Comparison of ENCODE assay signal across 19 cellular contexts in the genomic region with DNA sequence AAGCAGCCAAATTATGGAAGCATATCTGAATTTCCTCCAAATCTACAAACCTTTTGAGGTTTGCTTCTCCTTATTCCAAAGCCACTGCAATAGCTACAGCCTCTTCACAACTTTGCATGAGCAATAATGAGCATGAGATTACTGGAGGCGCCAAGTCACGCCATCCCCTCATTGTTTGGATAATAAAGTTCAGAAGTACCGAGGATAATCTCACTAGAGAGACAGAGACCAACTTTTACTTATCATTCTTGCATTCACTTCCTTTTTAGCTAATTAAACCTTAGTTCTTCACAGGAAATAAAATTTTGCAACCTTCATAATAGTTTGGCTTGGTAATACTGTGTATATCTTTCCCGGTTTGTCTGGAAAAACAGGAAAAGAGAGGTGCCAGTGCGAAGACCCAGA.
A peak's percentile ranks its signal among the peaks of the same experiment; 100 is the strongest.
DNase-seq lines count a peak whose midpoint lies in the region; ATAC-seq, FAIRE-seq and TF ChIP-seq lines count a peak whose summit lies in the region.
"Had no signal": no experiment of that assay in that cellular context is flagged by ENCODE, and none has a peak within 500 bp of the region (broad histone marks: within the 10 kb centered on the region; RNA-seq: fewer than 3 reads in every experiment).

No MANE protein-coding gene starts in this region.

- H3K36me3 Mint-ChIP-seq in stimulated activated naive B cell treated with anti-CD40 and anti-IgM and Interleukin-4, amounts not matched to agents 10 μg/mL and 1 μg/mL and 100 μg/mL, for 72 hours: no peaks in the 10 kb centered on the region
- H3K36me3 Mint-ChIP-seq: CD4-positive, CD25-positive, alpha-beta regulatory T cell had no signal

- no peak for TF ChIP-seq POLR2A in endothelial cell of umbilical vein (IDR thresholded peaks at IDR 0.05; ENCODE audit: low read depth, low read length)
- no peak for TF ChIP-seq POLR2A in testis (IDR thresholded peaks at IDR 0.05)

- H3K27ac ChIP-seq in endothelial cell of umbilical vein (ENCODE audit: insufficient read depth, low read depth, low read length) (no peak overlapping the region), mesenchymal stem cell (ENCODE audit: low read length, poor library complexity, severe bottlenecking) (no peak overlapping the region), testis (no peak overlapping the region)

- ATAC-seq in GM19467 (IDR thresholded peaks at IDR 0.05; ENCODE audit: unreplicated experiment): no peak
- no peak for ATAC-seq in stimulated activated naive B cell treated with anti-CD40 and anti-IgM and Interleukin-4, amounts not matched to agents 10 μg/mL and 1 μg/mL and 100 μg/mL, for 72 hours (replicated peaks)
- ATAC-seq: GM12878, K562 had no signal

- no peak overlapping the region for H3K4me3 ChIP-seq in endothelial cell of umbilical vein (replicated peaks in 1 of 3; ENCODE audit: insufficient read depth in 1 of 3, low read depth in 1 of 3, low read length in 3 of 3)
- no peak overlapping the region for H3K4me3 ChIP-seq in mesenchymal stem cell (ENCODE audit: insufficient read depth in 1 of 2, low read depth in 1 of 2, low read length in 2 of 2)
- no peak overlapping the region for H3K4me3 ChIP-seq in testis
- H3K4me3 ChIP-seq: GM12878, K562 had no signal

- no peak overlapping the region for H2BK120ac ChIP-seq in mesenchymal stem cell (ENCODE audit: low read depth, low read length)

- no TSS peak for BruUV-seq in endothelial cell of umbilical vein (replicated peaks; lab: Mats Ljungman, UMichigan)

- H3K79me2 ChIP-seq in endothelial cell of umbilical vein (ENCODE audit: control insufficient read depth, insufficient read depth, low read length): no peaks in the 10 kb centered on the region

- H3K18ac ChIP-seq in mesenchymal stem cell (ENCODE audit: low read depth in 1 of 2, low read length in 2 of 2): no peak overlapping the region

- CTCF ChIA-PET in endothelial cell of umbilical vein (lab: Charles Lee): interaction anchor here (1.5 to 2.4 kb wide), 2 partner anchors 13 to 16 kb away, joined by 3 to 6 read pairs; no protein-coding TSS in a partner anchor

- no peak overlapping the region for H2BK5ac ChIP-seq in mesenchymal stem cell (ENCODE audit: low read depth, low read length, poor library complexity, severe bottlenecking)

- H3K4me1 Mint-ChIP-seq in stimulated activated naive B cell treated with anti-CD40 and anti-IgM and Interleukin-4, amounts not matched to agents 10 μg/mL and 1 μg/mL and 100 μg/mL, for 72 hours: no peaks in the 10 kb centered on the region
- H3K4me1 Mint-ChIP-seq: CD4-positive, CD25-positive, alpha-beta regulatory T cell had no signal

- H3K36me3 ChIP-seq in endothelial cell of umbilical vein (ENCODE audit: control insufficient read depth in 2 of 2, extremely low read depth in 1 of 2, insufficient read depth in 2 of 2, low read length in 2 of 2): no peaks in the 10 kb centered on the region
- no peaks in the 10 kb centered on the region for H3K36me3 ChIP-seq in mesenchymal stem cell (ENCODE audit: control insufficient read depth in 1 of 2, insufficient read depth in 2 of 2, low read depth in 1 of 2, low read length in 2 of 2)
- no peaks in the 10 kb centered on the region for H3K36me3 ChIP-seq in testis (ENCODE audit: low read depth, missing control alignments)

- H2AFZ ChIP-seq in endothelial cell of umbilical vein (ENCODE audit: low read depth, low read length): peak overlapping the region; percentile 68
- no peak overlapping the region for H2AFZ ChIP-seq in mesenchymal stem cell (ENCODE audit: low read depth, low read length)

- H3K9ac ChIP-seq in endothelial cell of umbilical vein (replicated peaks; ENCODE audit: extremely low read depth, insufficient read depth, low read length) (no peak overlapping the region), mesenchymal stem cell (ENCODE audit: low read length) (peak overlapping the region; percentile 50)
- H3K9ac ChIP-seq: SK-N-SH had no signal

- no peaks in the 10 kb centered on the region for H4K20me1 ChIP-seq in endothelial cell of umbilical vein (replicated peaks; ENCODE audit: control insufficient read depth, extremely low read depth, insufficient read depth, low read length)

- H2BK12ac ChIP-seq in mesenchymal stem cell (ENCODE audit: low read length in 2 of 2): no peak overlapping the region

- H3K4me3 Mint-ChIP-seq in stimulated activated naive B cell treated with anti-CD40 and anti-IgM and Interleukin-4, amounts not matched to agents 10 μg/mL and 1 μg/mL and 100 μg/mL, for 72 hours: no peak overlapping the region
- H3K4me3 Mint-ChIP-seq: CD4-positive, CD25-positive, alpha-beta regulatory T cell had no signal

- no peak overlapping the region for H2BK15ac ChIP-seq in mesenchymal stem cell (ENCODE audit: low read depth, poor library complexity, severe bottlenecking)

- DNase-seq in GM03348 (ENCODE audit: low spot score) (peak; percentile 31), endothelial cell of umbilical vein (ENCODE audit: low read depth, low spot score) (peak; percentile 32), mesenchymal stem cell (no peak), testis (peak; percentile 34), amniotic stem cell (lab: John Stamatoyannopoulos, UW) (no peak), GM19238 (ENCODE audit: insufficient read length, low spot score) (no peak)
- no peak for DNase-seq in stimulated activated naive B cell treated with anti-CD40 and anti-IgM and Interleukin-4, amounts not matched to agents 10 μg/mL and 1 μg/mL and 100 μg/mL, for 72 hours
- DNase-seq: Caco-2; CD4-positive, CD25-positive, alpha-beta regulatory T cell; GDM1; NCI-H1105; NCI-H1694; NCI-H510A treated with DMSO at 0.1 percent for 48 hours; NCI-H774; Right ventricle myocardium superior; SK-N-SH had no signal

- H3K9me3 Mint-ChIP-seq in stimulated activated naive B cell treated with anti-CD40 and anti-IgM and Interleukin-4, amounts not matched to agents 10 μg/mL and 1 μg/mL and 100 μg/mL, for 72 hours: no peaks in the 10 kb centered on the region

- H3K27me3 ChIP-seq in endothelial cell of umbilical vein (ENCODE audit: control insufficient read depth in 2 of 2, insufficient read depth in 2 of 2, low read length in 2 of 2): no peaks in the 10 kb centered on the region
- peaks cover 0 to 4% of the 10 kb centered on the region in 2 experiments for H3K27me3 ChIP-seq in mesenchymal stem cell (ENCODE audit: control insufficient read depth in 1 of 2, insufficient read depth in 1 of 2, low read length in 2 of 2)
- H3K27me3 ChIP-seq in testis: no peaks in the 10 kb centered on the region

- POLR2A ChIA-PET in endothelial cell of umbilical vein (lab: Charles Lee): no interaction called here

- WGBS in mesenchymal stem cell: 79% methylated on average over 5 of the region's 5 CpGs
- 50 to 58% methylated on average over 5 of the region's 5 CpGs for WGBS in testis, 2 donors

- intact Hi-C loops in endothelial cell of umbilical vein (cut with micrococcal nuclease): no loop called here
- intact Hi-C loops in testis (cut with DNase I; ENCODE audit: low total_unique reads): no loop called here

- no peak overlapping the region for H2AK5ac ChIP-seq in mesenchymal stem cell (ENCODE audit: low read length, severe bottlenecking)

- no peaks in the 10 kb centered on the region for H3K79me1 ChIP-seq in mesenchymal stem cell (replicated peaks; ENCODE audit: low read length, poor library complexity, severe bottlenecking)

- H3K9me3 ChIP-seq in endothelial cell of umbilical vein (replicated peaks; ENCODE audit: control insufficient read depth, insufficient read depth, low read length) (no peaks in the 10 kb centered on the region), mesenchymal stem cell (ENCODE audit: control insufficient read depth, low read length) (no peaks in the 10 kb centered on the region), testis (no peaks in the 10 kb centered on the region)
- H3K9me3 ChIP-seq: Caco-2, SK-N-SH had no signal

- dilution Hi-C loops in endothelial cell of umbilical vein (cut with MboI; ENCODE audit: extremely low pct_ligation_motif_present, low sequenced_read_pairs): no loop called here

- H3K4me1 ChIP-seq in endothelial cell of umbilical vein (ENCODE audit: control insufficient read depth, extremely low read depth, insufficient read depth, low read length) (peaks cover 3% of the 10 kb centered on the region), mesenchymal stem cell (ENCODE audit: control insufficient read depth, insufficient read depth, low read depth, low read length) (no peaks in the 10 kb centered on the region), testis (no peaks in the 10 kb centered on the region)
- H3K4me1 ChIP-seq: Caco-2 had no signal

- H3K4ac ChIP-seq in mesenchymal stem cell (ENCODE audit: low read depth in 1 of 2, low read length in 2 of 2): no peak overlapping the region

- no peaks in the 10 kb centered on the region for H3K9me1 ChIP-seq in endothelial cell of umbilical vein (replicated peaks; ENCODE audit: control insufficient read depth, extremely low read depth, insufficient read depth, low read length)

- TF ChIP-seq CTCF in endothelial cell of umbilical vein (IDR thresholded peaks at IDR 0.05; ENCODE audit: extremely low read depth in 1 of 2, insufficient read depth in 1 of 2, low read depth in 1 of 2, low read length in 2 of 2) (no peak), testis (IDR thresholded peaks at IDR 0.05) (no peak)

- H3K14ac ChIP-seq in mesenchymal stem cell (ENCODE audit: low read length in 2 of 2): no peak overlapping the region

- no peak overlapping the region for H4K91ac ChIP-seq in mesenchymal stem cell (ENCODE audit: low read length)

- FAIRE-seq in endothelial cell of umbilical vein (lab: Jason Lieb, UNC): no peak
- FAIRE-seq: GM12878, K562 had no signal

- H3K27ac Mint-ChIP-seq in stimulated activated naive B cell treated with anti-CD40 and anti-IgM and Interleukin-4, amounts not matched to agents 10 μg/mL and 1 μg/mL and 100 μg/mL, for 72 hours: no peak overlapping the region
- H3K27ac Mint-ChIP-seq: CD4-positive, CD25-positive, alpha-beta regulatory T cell had no signal

- H3K23ac ChIP-seq in mesenchymal stem cell (ENCODE audit: low read length in 2 of 2): no peak overlapping the region

- H3K27me3 Mint-ChIP-seq in stimulated activated naive B cell treated with anti-CD40 and anti-IgM and Interleukin-4, amounts not matched to agents 10 μg/mL and 1 μg/mL and 100 μg/mL, for 72 hours: no peaks in the 10 kb centered on the region
- H3K27me3 Mint-ChIP-seq: CD4-positive, CD25-positive, alpha-beta regulatory T cell had no signal

- H3K4me2 ChIP-seq in endothelial cell of umbilical vein (ENCODE audit: insufficient read depth, low read length): no peak overlapping the region
- H3K4me2 ChIP-seq in mesenchymal stem cell (ENCODE audit: low read length, poor library complexity, severe bottlenecking): no peak overlapping the region
- H3K4me2 ChIP-seq: SK-N-SH had no signal

- H4K8ac ChIP-seq in mesenchymal stem cell (ENCODE audit: low read length): no peak overlapping the region

TF ChIP-seq in endothelial cell of umbilical vein, 7 proteins besides CTCF, POLR2A, EP300 and RAD21 (continues in another document):
- TF ChIP-seq FOS (IDR thresholded peaks at IDR 0.05; ENCODE audit: borderline replicate concordance, insufficient read depth, low read length) (no peak), GATA2 (IDR thresholded peaks at IDR 0.05; ENCODE audit: insufficient read depth, insufficient read length, low read depth, low read length) (no peak), EZH2 (IDR thresholded peaks at IDR 0.05; ENCODE audit: borderline replicate concordance, low read depth, low read length, severe bottlenecking) (no peak), POLR2AphosphoS5 (IDR thresholded peaks at IDR 0.05; ENCODE audit: insufficient read depth, low read depth, low read length) (no peak)

Comparison
In these comparisons a context has a peak if more than half of its experiments do, and no peak if none do; other contexts are left out.
1. DNase-seq: peak in GM03348 (single experiment), endothelial cell of umbilical vein (single experiment) and testis (single experiment); none in mesenchymal stem cell (single experiment), amniotic stem cell (single experiment), stimulated activated naive B cell treated with anti-CD40 and anti-IgM and Interleukin-4, amounts not matched to agents 10 μg/mL and 1 μg/mL and 100 μg/mL, for 72 hours (single experiment) and GM19238 (single experiment).